ENCODE assay signal across 24 cellular contexts in the genomic region with DNA sequence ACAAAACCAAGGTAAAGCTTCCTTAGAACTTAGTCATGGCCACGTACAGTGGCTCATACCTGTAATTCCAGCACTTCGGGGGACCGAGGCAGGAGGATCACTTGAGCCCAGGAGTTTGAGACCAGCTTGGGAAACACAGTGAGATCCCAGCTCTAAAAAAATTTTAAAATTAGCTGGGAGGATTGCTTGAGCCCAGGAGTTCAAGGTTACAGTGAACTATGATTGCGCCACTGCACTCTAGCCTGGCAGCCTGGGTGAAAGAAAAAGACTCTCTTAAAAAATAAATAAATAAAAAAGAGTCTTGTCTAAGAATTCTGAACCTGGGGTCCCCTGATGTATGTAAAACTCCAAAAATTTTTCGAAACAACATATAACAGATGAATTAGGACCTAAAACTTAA.
"Had no signal": no experiment of that assay in that cellular context is flagged by ENCODE, and none has a peak within 500 bp of the region (broad histone marks: within the 10 kb centered on the region; RNA-seq: fewer than 3 reads in every experiment).

No MANE protein-coding gene starts in this region.

- H3K27ac ChIP-seq: ascending aorta, coronary artery, gastroesophageal sphincter, left lung, parathyroid adenoma, psoas muscle, suprapubic skin, tibial nerve, VCaP had no signal

- H3K4me1 ChIP-seq: ascending aorta, gastroesophageal sphincter, left lung, parathyroid adenoma, psoas muscle, suprapubic skin, tibial nerve had no signal

- H3K27me3 ChIP-seq: ascending aorta, cardiac muscle cell, dorsolateral prefrontal cortex, gastroesophageal sphincter, left lung, spleen, suprapubic skin, tibial nerve had no signal

- DNase-seq: activated CD4-positive, alpha-beta T cell treated with anti-CD3 and anti-CD28 coated beads for 48 hours; activated CD4-positive, alpha-beta T cell treated with anti-CD3 and anti-CD28 coated beads, Interleukin-2, amount 50 U/mL, for 48 hours; activated CD8-positive, alpha-beta memory T cell treated with anti-CD3 and anti-CD28 coated beads for 24 hours; activated effector memory CD4-positive, alpha-beta T cell treated with Interleukin-2 at 50 U/mL for 16 hours; activated naive CD4-positive, alpha-beta T cell treated with Interleukin-2 at 50 U/mL for 16 hours; cerebellar nuclear complex; dorsolateral prefrontal cortex; effector memory CD4-positive, alpha-beta T cell; left lung; mammary epithelial cell; naive B cell; nephron progenitor cell; nucleus accumbens; psoas muscle; spleen; stimulated activated naive CD4-positive, alpha-beta T cell had no signal

- H3K9me3 ChIP-seq: ascending aorta, gastroesophageal sphincter, left lung, psoas muscle, spleen, suprapubic skin, tibial nerve had no signal

- ATAC-seq: gastroesophageal sphincter, left lung had no signal

- H3K4me3 ChIP-seq: ascending aorta, cardiac muscle cell, coronary artery, dorsolateral prefrontal cortex, gastroesophageal sphincter, left lung, psoas muscle, spleen, suprapubic skin, tibial nerve had no signal
